20 cellular contexts compared by ENCODE assay signal in genomic region chr1:3348196-3348865, GRCh38.
A peak's percentile ranks its signal among the peaks of the same experiment; 100 is the strongest.
DNase-seq lines count a peak whose midpoint lies in the region; ATAC-seq and TF ChIP-seq lines count a peak whose summit lies in the region.
"Had no signal": no experiment of that assay in that cellular context is flagged by ENCODE, and none has a peak within 500 bp of the region (broad histone marks: within the 10 kb centered on the region; RNA-seq: fewer than 3 reads in every experiment).

No MANE protein-coding gene starts in this region.

- ATAC-seq in GM19324 (IDR thresholded peaks at IDR 0.05; ENCODE audit: low FRiP score, unreplicated experiment) (no peak), HG03469 (IDR thresholded peaks at IDR 0.05; ENCODE audit: unreplicated experiment) (no peak)
- ATAC-seq: activated CD4-positive, CD25-positive, alpha-beta regulatory T cell treated with anti-CD3 and anti-CD28 coated beads, Interleukin-2, amount 50 U/mL, for 24 hours; left colon had no signal

- H3K4me1 Mint-ChIP-seq in progenitor cell of endocrine pancreas (ENCODE audit: low read depth), result peaks cover 38% of the 10 kb centered on the region
- H3K4me1 Mint-ChIP-seq: CD4-positive, CD25-positive, alpha-beta regulatory T cell had no signal

- WGBS in hepatocyte (ENCODE audit: low lambda C conversion rate, missing lambda C conversion rate), result 85% methylated on average over 15 of the region's 15 CpGs

- no peak overlapping the region for H3K4me3 Mint-ChIP-seq in progenitor cell of endocrine pancreas (ENCODE audit: low read depth)
- H3K4me3 Mint-ChIP-seq: CD4-positive, CD25-positive, alpha-beta regulatory T cell had no signal

- H3K4me2 ChIP-seq in BLaER1, result peak overlapping the region; percentile 85
- H3K4me2 ChIP-seq in hepatocyte, result peak overlapping the region; percentile 13
- H3K4me2 ChIP-seq: smooth muscle cell had no signal

- no peak overlapping the region for H3K4me3 ChIP-seq in BLaER1
- no peak overlapping the region for H3K4me3 ChIP-seq in hepatocyte
- H3K4me3 ChIP-seq: SK-N-MC, smooth muscle cell, upper lobe of left lung had no signal

- H3K36me3 Mint-ChIP-seq in progenitor cell of endocrine pancreas (ENCODE audit: insufficient read depth), result peaks cover 10% of the 10 kb centered on the region
- H3K36me3 Mint-ChIP-seq: CD4-positive, CD25-positive, alpha-beta regulatory T cell; IgD-negative memory B cell had no signal

- TF ChIP-seq CTCF in hepatocyte (IDR thresholded peaks at IDR 0.05; ENCODE audit: poor library complexity), result no peak
- no peak for TF ChIP-seq CTCF in progenitor cell of endocrine pancreas (IDR thresholded peaks at IDR 0.05; ENCODE audit: unreplicated experiment)

- H3K27me3 Mint-ChIP-seq in progenitor cell of endocrine pancreas, result no peaks in the 10 kb centered on the region
- H3K27me3 Mint-ChIP-seq: CD4-positive, CD25-positive, alpha-beta regulatory T cell; IgD-negative memory B cell had no signal

- H3K79me2 ChIP-seq in hepatocyte, result no peaks in the 10 kb centered on the region

- H3K27ac ChIP-seq in BLaER1, result no peak overlapping the region
- peak overlapping the region; percentile 86 for H3K27ac ChIP-seq in hepatocyte
- H3K27ac ChIP-seq: SK-N-MC, upper lobe of left lung had no signal

- DNase-seq in cerebellum (ENCODE audit: low spot score) (peak; percentile 45), hepatocyte (ENCODE audit: low spot score) (no peak), progenitor cell of endocrine pancreas (ENCODE audit: low spot score, unreplicated experiment) (no peak), NCI-H2029 (lab: John Stamatoyannopoulos, UW) (no peak)
- no peak for DNase-seq in stimulated activated CD4-positive, alpha-beta T cell treated with anti-CD3 and anti-CD28 coated beads, Interleukin-1b, Interleukin-23, amount 100 ng/mL, for 48 hours
- DNase-seq: activated T-cell treated with anti-CD3 and anti-CD28 coated beads, Interleukin-2, amount 50 U/mL, for 48 hours; CD4-positive, CD25-positive, alpha-beta regulatory T cell; DMS53; GOT3; left colon; MM.1S; NCI-H1694 had no signal

- peak overlapping the region; percentile 92 for H3K27ac Mint-ChIP-seq in progenitor cell of endocrine pancreas
- H3K27ac Mint-ChIP-seq: CD4-positive, CD25-positive, alpha-beta regulatory T cell; IgD-negative memory B cell had no signal

- H3K27me3 ChIP-seq in BLaER1, result peaks cover 34% of the 10 kb centered on the region
- H3K27me3 ChIP-seq in hepatocyte, result no peaks in the 10 kb centered on the region
- H3K27me3 ChIP-seq: upper lobe of left lung had no signal

- H3K9me3 ChIP-seq in BLaER1, result peaks cover 22% of the 10 kb centered on the region
- peaks cover 5% of the 10 kb centered on the region for H3K9me3 ChIP-seq in hepatocyte (ENCODE audit: low read depth)

- H3K36me3 ChIP-seq in BLaER1, result no peaks in the 10 kb centered on the region
- no peaks in the 10 kb centered on the region for H3K36me3 ChIP-seq in hepatocyte (replicated peaks; ENCODE audit: insufficient read depth, low read depth)
- H3K36me3 ChIP-seq: upper lobe of left lung had no signal

- H3K9ac ChIP-seq in BLaER1, result no peak overlapping the region

- H3K9me3 Mint-ChIP-seq in progenitor cell of endocrine pancreas (ENCODE audit: low read depth), result peaks cover 10% of the 10 kb centered on the region

- H3K4me1 ChIP-seq in BLaER1, result peaks cover 30% of the 10 kb centered on the region
- H3K4me1 ChIP-seq in hepatocyte (ENCODE audit: insufficient read depth), result peaks cover 27% of the 10 kb centered on the region

- H2AFZ ChIP-seq in hepatocyte, result no peak overlapping the region

- H4K20me1 ChIP-seq in BLaER1 (peaks cover 42% of the 10 kb centered on the region; the same call in 1 of the 2 replicates), hepatocyte (ENCODE audit: insufficient read depth, poor library complexity, severe bottlenecking) (no peaks in the 10 kb centered on the region)

- H3K9me2 ChIP-seq in hepatocyte (replicated peaks; ENCODE audit: insufficient read depth), result no peaks in the 10 kb centered on the region
